In the genomic region with DNA sequence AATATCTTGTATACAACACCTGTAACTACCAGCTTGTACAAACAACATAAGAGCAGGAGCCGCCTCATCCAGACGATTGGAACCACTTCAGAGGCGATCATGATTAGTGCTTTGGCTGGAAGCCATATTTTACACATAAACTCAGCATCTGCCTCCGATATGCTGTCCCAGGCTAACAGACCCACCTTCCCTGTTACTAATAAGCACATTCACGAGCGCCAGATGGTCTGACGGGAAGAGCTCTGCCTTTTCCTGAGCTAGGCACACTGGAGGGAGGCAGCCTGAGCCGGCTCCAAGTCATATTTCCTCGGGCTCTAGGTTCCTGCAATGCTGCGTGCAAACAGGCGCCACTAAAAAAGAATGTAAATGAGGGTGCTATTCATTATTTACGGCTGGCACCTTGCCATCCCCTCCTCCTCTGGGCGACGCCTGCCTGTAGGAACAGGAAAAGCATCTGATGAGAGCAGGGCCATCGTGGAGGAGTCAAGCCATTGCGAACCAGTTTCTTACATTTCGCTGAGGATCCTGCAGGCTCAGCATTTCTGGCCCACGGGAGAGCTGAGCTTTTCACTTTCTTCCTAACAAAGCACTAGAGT, we compare ENCODE assay signal across 10 cellular contexts.
DNase-seq lines count a peak whose midpoint lies in the region; ATAC-seq, FAIRE-seq and TF ChIP-seq lines count a peak whose summit lies in the region.
"Had no signal": no experiment of that assay in that cellular context is flagged by ENCODE, and none has a peak within 500 bp of the region (broad histone marks: within the 10 kb centered on the region; RNA-seq: fewer than 3 reads in every experiment).

No MANE protein-coding gene starts in this region.

- no peaks in the 10 kb centered on the region for H3K79me2 ChIP-seq in HepG2 (ENCODE audit: insufficient read depth, low read length)

- H3K9me3 ChIP-seq in HepG2 (ENCODE audit: low read length) = peaks cover 5% of the 10 kb centered on the region; the same call in 1 of the 2 replicates
- H3K9me3 ChIP-seq in right lobe of liver = no peaks in the 10 kb centered on the region
- no peaks in the 10 kb centered on the region for H3K9me3 ChIP-seq in Peyer's patch
- H3K9me3 ChIP-seq in uterus = no peaks in the 10 kb centered on the region
- H3K9me3 ChIP-seq in CD8-positive, alpha-beta T cell (ENCODE audit: low read length) = no peaks in the 10 kb centered on the region

- no peak overlapping the region for H3K4me3 ChIP-seq in HepG2 (replicated peaks in 1 of 3; ENCODE audit: insufficient read depth in 1 of 3, low read depth in 2 of 3, low read length in 3 of 3)
- H3K4me3 ChIP-seq in right lobe of liver = no peak overlapping the region
- no peak overlapping the region for H3K4me3 ChIP-seq in Peyer's patch
- H3K4me3 ChIP-seq in uterus = no peak overlapping the region
- no peak overlapping the region for H3K4me3 ChIP-seq in CD8-positive, alpha-beta T cell (ENCODE audit: low read depth, low read length)

- H3K27ac Mint-ChIP-seq in CD8-positive, alpha-beta T cell = no peak overlapping the region

- POLR2A ChIA-PET in HepG2 (lab: Yijun Ruan, JAX) = no interaction called here
- POLR2A ChIA-PET in CD8-positive, alpha-beta T cell (lab: Charles Lee) = no interaction called here

- no peaks in the 10 kb centered on the region for H3K4me1 Mint-ChIP-seq in CD8-positive, alpha-beta T cell (ENCODE audit: low read depth)

- H3K27me3 Mint-ChIP-seq in CD8-positive, alpha-beta T cell (ENCODE audit: low read depth) = peaks cover 20% of the 10 kb centered on the region

- TF ChIP-seq RAD21 in HepG2 (CRISPR knock-in tag; IDR thresholded peaks at IDR 0.05) = no peak

- no peak overlapping the region for H3K4me2 ChIP-seq in HepG2 (ENCODE audit: low read depth, low read length)

- DNase-seq in HepG2 (ENCODE audit: low spot score) (no peak), right lobe of liver (no peak), Peyer's patch (peak in 2 of 3 donors; percentile 58 to 62), foreskin melanocyte (peak; percentile 84), uterus (peak; percentile 38 to 49), occipital lobe (lab: John Stamatoyannopoulos, UW) (no peak)
- DNase-seq in CD8-positive, alpha-beta T cell = no peak
- DNase-seq: AML-193, HCEC 1CT had no signal

- no peak for FAIRE-seq in HepG2 (lab: Jason Lieb, UNC)

- TF ChIP-seq POLR2A in HepG2 (IDR thresholded peaks at IDR 0.05; ENCODE audit: insufficient read depth in 1 of 2, low read depth in 2 of 2, low read length in 2 of 2) (no peak), right lobe of liver (IDR thresholded peaks at IDR 0.05) (no peak), Peyer's patch (IDR thresholded peaks at IDR 0.05) (no peak), uterus (IDR thresholded peaks at IDR 0.05) (no peak)

- no peaks in the 10 kb centered on the region for H3K36me3 ChIP-seq in HepG2 (replicated peaks in 1 of 2; ENCODE audit: control insufficient read depth in 1 of 2, insufficient read depth in 2 of 2, low read length in 2 of 2)
- H3K36me3 ChIP-seq in right lobe of liver = no peaks in the 10 kb centered on the region
- no peaks in the 10 kb centered on the region for H3K36me3 ChIP-seq in Peyer's patch
- H3K36me3 ChIP-seq in uterus = no peaks in the 10 kb centered on the region
- H3K36me3 ChIP-seq in CD8-positive, alpha-beta T cell (ENCODE audit: insufficient read depth, low read length) = no peaks in the 10 kb centered on the region

- no peaks in the 10 kb centered on the region for H4K20me1 ChIP-seq in HepG2 (ENCODE audit: insufficient read depth, low read length)

- ATAC-seq in HepG2 (no peak), right lobe of liver (no peak), GM18858 (IDR thresholded peaks at IDR 0.05; ENCODE audit: unreplicated experiment) (no peak)
- ATAC-seq in CD8-positive, alpha-beta T cell = no peak

- no peaks in the 10 kb centered on the region for H3K27me3 ChIP-seq in HepG2 (ENCODE audit: control insufficient read depth in 1 of 2, insufficient read depth in 2 of 2, low read length in 2 of 2)
- H3K27me3 ChIP-seq in right lobe of liver = no peaks in the 10 kb centered on the region
- H3K27me3 ChIP-seq in Peyer's patch = no peaks in the 10 kb centered on the region
- H3K27me3 ChIP-seq in uterus = no peaks in the 10 kb centered on the region
- no peaks in the 10 kb centered on the region for H3K27me3 ChIP-seq in CD8-positive, alpha-beta T cell (ENCODE audit: insufficient read depth, low read length)

- peaks cover 6% of the 10 kb centered on the region for H3K9me3 Mint-ChIP-seq in CD8-positive, alpha-beta T cell

- no peak overlapping the region for H3K4me3 Mint-ChIP-seq in CD8-positive, alpha-beta T cell

- 48% methylated on average over 18 of the region's 18 CpGs for WGBS in HepG2 (ENCODE audit: low lambda C conversion rate)
- 73% methylated on average over 8 of the region's 18 CpGs for WGBS in right lobe of liver (ENCODE audit: insufficient coverage, low coverage, low lambda C conversion rate, missing lambda C conversion rate)

- H3K9ac ChIP-seq in HepG2 (ENCODE audit: insufficient read depth, low read depth, low read length) = no peak overlapping the region

- H3K36me3 Mint-ChIP-seq in CD8-positive, alpha-beta T cell = no peaks in the 10 kb centered on the region

- intact Hi-C loops in HepG2 (cut with micrococcal nuclease; ENCODE audit: unreplicated experiment) = no loop called here
- intact Hi-C loops in right lobe of liver (cut with DNase I) = no loop called here
- intact Hi-C loops in uterus (cut with DNase I; ENCODE audit: low total_unique reads) = no loop called here
- intact Hi-C loops in CD8-positive, alpha-beta T cell (cut with DNase I, micrococcal nuclease) = no loop called here

- BruUV-seq in HepG2 (replicated peaks; lab: Mats Ljungman, UMichigan) = no TSS peak

- no peak overlapping the region for H2AFZ ChIP-seq in HepG2 (ENCODE audit: low read length)

- in situ Hi-C loops in HepG2 (cut with HindIII; ENCODE audit: extremely low pct_ligation_motif_present, low pct_unique_long_range_greater_than_20kb) = loop anchor here (25.0 kb wide), 1 partner anchor 562 kb away; no protein-coding TSS in a partner anchor

- TF ChIP-seq CTCF in HepG2 (CRISPR knock-in tag; IDR thresholded peaks at IDR 0.05) (no peak), right lobe of liver (IDR thresholded peaks at IDR 0.05) (no peak), Peyer's patch (IDR thresholded peaks at IDR 0.05) (peak in 4 of 6 experiments; percentile 10 to 44 (median 38)), uterus (IDR thresholded peaks at IDR 0.05) (peak in 2 of 4 experiments; percentile 6 to 42)
- TF ChIP-seq CTCF in CD8-positive, alpha-beta T cell (IDR thresholded peaks at IDR 0.05) = no peak

- CTCF ChIA-PET in HepG2 (lab: Yijun Ruan, JAX; ENCODE audit: low intra/inter-chr PET ratio, low total read pairs) = no interaction called here
- CTCF ChIA-PET in CD8-positive, alpha-beta T cell (lab: Charles Lee) = interaction anchor here (1.3 kb wide), 1 partner anchor 27 kb away, joined by 6 read pairs; no protein-coding TSS in a partner anchor

- no peaks in the 10 kb centered on the region for H3K4me1 ChIP-seq in HepG2 (ENCODE audit: insufficient read depth, low read length)
- no peaks in the 10 kb centered on the region for H3K4me1 ChIP-seq in right lobe of liver
- peaks cover 0 to 9% (median 0%) of the 10 kb centered on the region in 4 donors for H3K4me1 ChIP-seq in Peyer's patch
- no peaks in the 10 kb centered on the region for H3K4me1 ChIP-seq in uterus
- H3K4me1 ChIP-seq in CD8-positive, alpha-beta T cell (ENCODE audit: insufficient read depth, low read length) = no peaks in the 10 kb centered on the region

- TF ChIP-seq EP300 in HepG2 (IDR thresholded peaks at IDR 0.05; ENCODE audit: low read depth in 2 of 2, low read length in 2 of 2) (no peak), HepG2 (CRISPR knock-in tag; IDR thresholded peaks at IDR 0.05; ENCODE audit: borderline replicate concordance) (no peak)

- H3K27ac ChIP-seq in HepG2 (ENCODE audit: extremely low read length, insufficient read depth, low read length) = no peak overlapping the region
- no peak overlapping the region for H3K27ac ChIP-seq in right lobe of liver
- H3K27ac ChIP-seq in Peyer's patch = no peak overlapping the region
- H3K27ac ChIP-seq in uterus = no peak overlapping the region
- H3K27ac ChIP-seq in CD8-positive, alpha-beta T cell (ENCODE audit: low read depth, low read length) = no peak overlapping the region

TF ChIP-seq in HepG2, 621 proteins besides CTCF, POLR2A, EP300 and RAD21 (continues in another document):
- TF ChIP-seq, protein P1, sequence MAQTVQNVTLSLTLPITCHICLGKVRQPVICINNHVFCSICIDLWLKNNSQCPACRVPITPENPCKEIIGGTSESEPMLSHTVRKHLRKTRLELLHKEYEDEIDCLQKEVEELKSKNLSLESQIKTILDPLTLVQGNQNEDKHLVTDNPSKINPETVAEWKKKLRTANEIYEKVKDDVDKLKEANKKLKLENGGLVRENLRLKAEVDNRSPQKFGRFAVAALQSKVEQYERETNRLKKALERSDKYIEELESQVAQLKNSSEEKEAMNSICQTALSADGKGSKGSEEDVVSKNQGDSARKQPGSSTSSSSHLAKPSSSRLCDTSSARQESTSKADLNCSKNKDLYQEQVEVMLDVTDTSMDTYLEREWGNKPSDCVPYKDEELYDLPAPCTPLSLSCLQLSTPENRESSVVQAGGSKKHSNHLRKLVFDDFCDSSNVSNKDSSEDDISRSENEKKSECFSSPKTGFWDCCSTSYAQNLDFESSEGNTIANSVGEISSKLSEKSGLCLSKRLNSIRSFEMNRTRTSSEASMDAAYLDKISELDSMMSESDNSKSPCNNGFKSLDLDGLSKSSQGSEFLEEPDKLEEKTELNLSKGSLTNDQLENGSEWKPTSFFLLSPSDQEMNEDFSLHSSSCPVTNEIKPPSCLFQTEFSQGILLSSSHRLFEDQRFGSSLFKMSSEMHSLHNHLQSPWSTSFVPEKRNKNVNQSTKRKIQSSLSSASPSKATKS (CRISPR knock-in tag; IDR thresholded peaks at IDR 0.05) = no peak
- TF ChIP-seq SMC3 (IDR thresholded peaks at IDR 0.05; ENCODE audit: low read length) = peak; percentile 2; the same call in 1 of the 2 replicates

Comparison
In these comparisons a context has a peak if more than half of its experiments do, and no peak if none do; other contexts are left out.
1. DNase-seq: peak in Peyer's patch (2 of 3), foreskin melanocyte (single experiment) and uterus (2 of 2); none in HepG2 (single experiment), right lobe of liver (0 of 3), CD8-positive, alpha-beta T cell (0 of 7) and occipital lobe (single experiment).
2. CTCF ChIP-seq: peak in Peyer's patch (4 of 6); none in HepG2 (single experiment), right lobe of liver (0 of 4) and CD8-positive, alpha-beta T cell (single experiment).